In genomic region chrX:137441711-137442110, GRCh38 we compare ENCODE assay signal across 8 cellular contexts.
"Had no signal": no experiment of that assay in that cellular context is flagged by ENCODE, and none has a peak within 500 bp of the region (broad histone marks: within the 10 kb centered on the region; RNA-seq: fewer than 3 reads in every experiment).

No MANE protein-coding gene starts in this region.

- H3K4me1 ChIP-seq: HAP-1 had no signal

- H3K36me3 ChIP-seq: HAP-1 had no signal

- DNase-seq: GM23248, GOT3, H7, H9, HCEC 1CT, HFFc6 had no signal

- H3K27ac ChIP-seq: GM23248 had no signal

- H3K9me3 ChIP-seq: HAP-1 had no signal

- H3K4me3 ChIP-seq: GM23248, GM23338, HAP-1 had no signal
